9 cellular contexts compared by ENCODE assay signal in genomic region chr1:3563125-3563524, GRCh38.
"Had no signal": no experiment of that assay in that cellular context is flagged by ENCODE, and none has a peak within 500 bp of the region (broad histone marks: within the 10 kb centered on the region; RNA-seq: fewer than 3 reads in every experiment).

No MANE protein-coding gene starts in this region.

- H3K9ac ChIP-seq: GM23248 had no signal

- H3K9me3 Mint-ChIP-seq: HFFc6 had no signal

- ATAC-seq: K562 had no signal

- FAIRE-seq: K562 had no signal

- DNase-seq: GM23248, GOT3, H7, HCEC 1CT, HFFc6, IMR-90, KG1 had no signal

- H2AFZ ChIP-seq: GM23248 had no signal

- H3K27ac ChIP-seq: GM23248, HL-60 had no signal

- H3K4me3 Mint-ChIP-seq: HFFc6 had no signal

- H3K4me3 ChIP-seq: GM23248, K562 had no signal

- H3K27ac Mint-ChIP-seq: HFFc6 had no signal
